In genomic region chr7:16609842-16610450, GRCh38 we compare ENCODE assay signal across 13 cellular contexts. TPM values are rescaled to one million over a fixed set of nuclear protein-coding genes. Genes with fewer than 3 reads are reported as not detected.
A peak's percentile ranks its signal among the peaks of the same experiment; 100 is the strongest.
DNase-seq lines count a peak whose midpoint lies in the region; ATAC-seq, FAIRE-seq and TF ChIP-seq lines count a peak whose summit lies in the region.
"Had no signal": no experiment of that assay in that cellular context is flagged by ENCODE, and none has a peak within 500 bp of the region (broad histone marks: within the 10 kb centered on the region; RNA-seq: fewer than 3 reads in every experiment).

No MANE protein-coding gene starts in this region.

- peak; percentile 51 for FAIRE-seq in pancreas (lab: Jason Lieb, UNC)

- H3K27me3 ChIP-seq in pancreas (no peaks in the 10 kb centered on the region), heart left ventricle (no peaks in the 10 kb centered on the region)

- peak; percentile 65 for ATAC-seq in GM19025 (IDR thresholded peaks at IDR 0.05; ENCODE audit: low read depth, unreplicated experiment)
- peak; percentile 79 for ATAC-seq in HG02885 (IDR thresholded peaks at IDR 0.05; ENCODE audit: poor library complexity, unreplicated experiment)
- peak; percentile 66 to 87 (median 80) for ATAC-seq in pancreas
- ATAC-seq in left lobe of liver, result no peak
- ATAC-seq in heart left ventricle, result no peak

- TF ChIP-seq CTCF in pancreas (IDR thresholded peaks at IDR 0.05), result no peak
- TF ChIP-seq CTCF in heart left ventricle (IDR thresholded peaks at IDR 0.05), result no peak

- H3K4me1 ChIP-seq in pancreas (peaks cover 12 to 14% (median 13%) of the 10 kb centered on the region in 3 donors), heart left ventricle (no peaks in the 10 kb centered on the region)

- no peak for TF ChIP-seq POLR2A in heart left ventricle (IDR thresholded peaks at IDR 0.05)

- H3K36me3 ChIP-seq in pancreas (no peaks in the 10 kb centered on the region), heart left ventricle (peaks cover 0 to 100% (median 77%) of the 10 kb centered on the region in 9 donors)

- H3K27ac ChIP-seq in pancreas (peak overlapping the region in 1 of 4 donors; percentile 9), heart left ventricle (no peak overlapping the region)

- no peak overlapping the region for H3K4me3 ChIP-seq in pancreas
- H3K4me3 ChIP-seq in heart left ventricle, result no peak overlapping the region

- H3K9me3 ChIP-seq in pancreas (no peaks in the 10 kb centered on the region), heart left ventricle (no peaks in the 10 kb centered on the region)

- intact Hi-C loops in pancreas (cut with DNase I), result no loop called here
- intact Hi-C loops in heart left ventricle (cut with DNase I), result loop anchor here in 2 of 10 donors (5.0 to 10.0 kb wide), 2 partner anchors 82 to 305 kb away; no protein-coding TSS in a partner anchor

- peak; percentile 89 to 91 for DNase-seq in NCI-H526 (lab: John Stamatoyannopoulos, UW)
- no peak for DNase-seq in pancreas
- no peak for DNase-seq in left lobe of liver (ENCODE audit: low spot score)
- DNase-seq in HPDE6-E6E7 (ENCODE audit: extremely low spot score), result no peak
- no peak for DNase-seq in activated naive CD4-positive, alpha-beta T cell (lab: John Stamatoyannopoulos, UW)
- DNase-seq in heart left ventricle, result no peak
- DNase-seq: activated T-cell treated with anti-CD3 and anti-CD28 coated beads, Interleukin-2, amount 50 U/mL, for 24 hours; cortex of kidney; hippocampal formation; NCI-H1930; posterior cingulate gyrus had no signal

- WGBS in pancreas, 2 donors, result 28% methylated on average over 4 of the region's 4 CpGs
- 59 to 88% (median 86%) methylated on average over 4 of the region's 4 CpGs for WGBS in heart left ventricle, 4 donors

RNA-seq across cellular contexts. Expression of gene ANKMY2, which starts 35.6 kb away (rescaled TPM):
- total RNA-seq in pancreas (10 to 100 TPM in 1 of 6 donors, 1 to 10 TPM in 5; 6.3 to 11.4 (median 8.2) TPM), left lobe of liver (8.0 TPM), heart left ventricle (10 to 100 TPM; 17.7 to 44.3 (median 28.3) TPM)
- polyA plus RNA-seq in pancreas (1 to 10 TPM; 3.9 to 8.9 TPM), heart left ventricle (10 to 100 TPM; 10.3 to 17.2 TPM)

RNA-seq across cellular contexts. Expression of gene BZW2, which starts 36.0 kb away (rescaled TPM):
- total RNA-seq in pancreas (10 to 100 TPM; 15.3 to 29.9 (median 21.1) TPM), left lobe of liver (8.4 TPM), heart left ventricle (100 to 1,000 TPM; 195 to 808 (median 308) TPM)
- polyA plus RNA-seq in pancreas (10 to 100 TPM; 10.5 to 12.9 TPM), heart left ventricle (100 to 1,000 TPM; 214 to 253 TPM)

Comparison
In these comparisons a context has a peak if more than half of its experiments do, and no peak if none do; other contexts are left out.
1. ATAC-seq: peak in GM19025 (single experiment), HG02885 (single experiment) and pancreas (4 of 4); none in left lobe of liver (single experiment) and heart left ventricle (0 of 4).
2. DNase-seq: peak in NCI-H526 (2 of 2); none in pancreas (0 of 6), left lobe of liver (single experiment), HPDE6-E6E7 (single experiment), activated naive CD4-positive, alpha-beta T cell (0 of 4) and heart left ventricle (0 of 5).
3. RNA of gene BZW2, which starts 36.0 kb away (total RNA-seq): 195 to 808 TPM in heart left ventricle; 15.3 to 29.9 TPM in pancreas and 8.4 TPM in left lobe of liver (single experiment); every median in the first group is over 4 times any median in the second.